Comparison of ENCODE assay signal across 8 cellular contexts in the genomic region with DNA sequence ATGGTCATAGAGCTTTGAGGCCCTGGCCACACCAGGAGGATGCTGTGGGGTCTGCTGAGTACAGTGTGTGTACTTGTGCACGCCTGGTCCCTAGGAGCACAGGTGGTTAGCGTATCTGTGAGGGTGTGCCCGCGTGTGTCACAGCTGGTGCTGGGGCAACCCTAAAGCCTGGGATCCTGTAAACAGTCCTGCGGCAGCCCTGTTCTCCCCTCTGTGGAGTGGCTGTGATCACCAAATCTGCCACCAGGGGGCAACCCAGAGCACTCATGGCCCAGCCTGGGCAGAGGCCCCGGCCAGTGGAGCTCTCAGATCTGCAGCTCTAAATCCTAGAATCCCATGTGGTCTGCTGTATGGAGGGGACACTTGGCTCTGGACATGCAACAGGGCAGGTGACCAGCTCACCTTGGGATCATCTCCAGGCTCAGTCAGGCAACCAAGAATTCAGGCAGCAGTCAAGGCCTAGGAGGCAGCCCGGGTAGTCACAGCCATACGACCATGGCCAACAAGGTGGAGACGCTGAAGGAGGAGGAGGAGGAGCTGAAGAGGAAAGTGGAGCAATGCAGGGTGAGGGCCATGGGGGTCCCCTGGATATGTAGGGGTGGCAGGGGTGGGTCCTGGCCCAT. TPM values are rescaled to one million over a fixed set of nuclear protein-coding genes. Genes with fewer than 3 reads are reported as not detected.
DNase-seq lines count a peak whose midpoint lies in the region; ATAC-seq and TF ChIP-seq lines count a peak whose summit lies in the region.

No MANE protein-coding gene starts in this region.

- peaks cover 0 to 73% (median 6%) of the 10 kb centered on the region in 3 donors for H3K36me3 Mint-ChIP-seq in naive thymus-derived CD8-positive, alpha-beta T cell
- peaks cover 42 to 46% of the 10 kb centered on the region in 2 donors for H3K36me3 Mint-ChIP-seq in stimulated activated naive B cell treated with anti-CD40 and anti-IgM and Interleukin-4, amounts not matched to agents 10 μg/mL and 1 μg/mL and 100 μg/mL, for 72 hours

- DNase-seq in Daoy (ENCODE audit: low read depth) = peak; percentile 74
- DNase-seq in OCI-M1 (lab: John Stamatoyannopoulos, UW) = peak; percentile 87
- peak; percentile 91 for DNase-seq in activated T-cell treated with anti-CD3 and anti-CD28 coated beads for 1 hour (ENCODE audit: low read depth)
- DNase-seq in erythroblast (lab: John Stamatoyannopoulos, UW) = peak; percentile 70 to 87
- DNase-seq in naive thymus-derived CD8-positive, alpha-beta T cell = peak; percentile 64 to 89 (median 82)
- peak; percentile 71 for DNase-seq in stimulated activated naive B cell treated with anti-CD40 and anti-IgM and Interleukin-4, amounts not matched to agents 10 μg/mL and 1 μg/mL and 100 μg/mL, for 72 hours

- H3K4me3 Mint-ChIP-seq in naive thymus-derived CD8-positive, alpha-beta T cell = peak overlapping the region; percentile 44 to 97 (median 64)
- peak overlapping the region; percentile 18 to 51 for H3K4me3 Mint-ChIP-seq in stimulated activated naive B cell treated with anti-CD40 and anti-IgM and Interleukin-4, amounts not matched to agents 10 μg/mL and 1 μg/mL and 100 μg/mL, for 72 hours

- ATAC-seq in HG03066 (IDR thresholded peaks at IDR 0.05; ENCODE audit: low read depth, unreplicated experiment) (peak; percentile 45), HG03159 (IDR thresholded peaks at IDR 0.05; ENCODE audit: unreplicated experiment) (no peak)
- peak; percentile 54 to 62 for ATAC-seq in naive thymus-derived CD8-positive, alpha-beta T cell
- ATAC-seq in stimulated activated naive B cell treated with anti-CD40 and anti-IgM and Interleukin-4, amounts not matched to agents 10 μg/mL and 1 μg/mL and 100 μg/mL, for 72 hours (replicated peaks) = peak; percentile 79 to 83

- no peaks in the 10 kb centered on the region for H3K27me3 Mint-ChIP-seq in naive thymus-derived CD8-positive, alpha-beta T cell
- H3K27me3 Mint-ChIP-seq in stimulated activated naive B cell treated with anti-CD40 and anti-IgM and Interleukin-4, amounts not matched to agents 10 μg/mL and 1 μg/mL and 100 μg/mL, for 72 hours = no peaks in the 10 kb centered on the region

- POLR2A ChIA-PET in naive thymus-derived CD8-positive, alpha-beta T cell (lab: Charles Lee) = interaction anchor here (0.6 to 66.7 kb wide), 5 partner anchors 10 to 295 kb away, joined by 4 to 2283 read pairs (median 11); partner anchors contain the start of genes GGA1, LGALS1, NOL12 and PDXP

- peak overlapping the region; percentile 80 to 92 (median 86) for H3K27ac Mint-ChIP-seq in naive thymus-derived CD8-positive, alpha-beta T cell
- peak overlapping the region; percentile 47 for H3K27ac Mint-ChIP-seq in stimulated activated naive B cell treated with anti-CD40 and anti-IgM and Interleukin-4, amounts not matched to agents 10 μg/mL and 1 μg/mL and 100 μg/mL, for 72 hours

- peaks cover 15 to 60% (median 45%) of the 10 kb centered on the region in 4 donors for H3K4me1 Mint-ChIP-seq in naive thymus-derived CD8-positive, alpha-beta T cell
- H3K4me1 Mint-ChIP-seq in stimulated activated naive B cell treated with anti-CD40 and anti-IgM and Interleukin-4, amounts not matched to agents 10 μg/mL and 1 μg/mL and 100 μg/mL, for 72 hours = peaks cover 30 to 48% of the 10 kb centered on the region in 2 donors

- H3K9me3 Mint-ChIP-seq in naive thymus-derived CD8-positive, alpha-beta T cell = no peaks in the 10 kb centered on the region
- no peaks in the 10 kb centered on the region for H3K9me3 Mint-ChIP-seq in stimulated activated naive B cell treated with anti-CD40 and anti-IgM and Interleukin-4, amounts not matched to agents 10 μg/mL and 1 μg/mL and 100 μg/mL, for 72 hours

- TF ChIP-seq POLR2A in erythroblast (IDR thresholded peaks at IDR 0.05; ENCODE audit: low read length) = no peak

RNA-seq across cellular contexts. Expression of gene SH3BP1, which starts 3.9 kb away (rescaled TPM):
- 3.4 and 5.7 TPM in 2 replicates for total RNA-seq in Daoy (2014; rRNA removed; shearing (Covaris generic))
- 10 to 100 TPM; 77.9 to 79.0 TPM for total RNA-seq in naive thymus-derived CD8-positive, alpha-beta T cell
- polyA plus RNA-seq in naive thymus-derived CD8-positive, alpha-beta T cell = 10 to 100 TPM; 16.9 to 26.5 (median 25.6) TPM

RNA-seq across cellular contexts. Expression of gene PDXP, which starts 15.2 kb away (rescaled TPM):
- 29.2 and 32.0 TPM in 2 replicates for total RNA-seq in Daoy (2014; rRNA removed; shearing (Covaris generic))
- 1 to 10 TPM; 4.3 to 5.9 TPM for total RNA-seq in naive thymus-derived CD8-positive, alpha-beta T cell
- polyA plus RNA-seq in naive thymus-derived CD8-positive, alpha-beta T cell = 1 to 10 TPM; 1.7 to 9.6 (median 5.8) TPM

RNA-seq across cellular contexts. Expression of gene LGALS1, which starts 32.1 kb away (rescaled TPM):
- 3,366 and 4,590 TPM in 2 replicates for total RNA-seq in Daoy (2014; rRNA removed; shearing (Covaris generic))
- total RNA-seq in naive thymus-derived CD8-positive, alpha-beta T cell = 10 to 100 TPM; 14.3 to 16.8 TPM
- 100 to 1,000 TPM in 1 of 3 donors, 10 to 100 TPM in 2; 19.6 to 122 (median 34.8) TPM for polyA plus RNA-seq in naive thymus-derived CD8-positive, alpha-beta T cell

RNA-seq across cellular contexts. Expression of gene GGA1, which starts 34.7 kb away (rescaled TPM):
- 23.2 and 34.7 TPM in 2 replicates for total RNA-seq in Daoy (2014; rRNA removed; shearing (Covaris generic))
- total RNA-seq in naive thymus-derived CD8-positive, alpha-beta T cell = 100 to 1,000 TPM; 103 to 110 TPM
- polyA plus RNA-seq in naive thymus-derived CD8-positive, alpha-beta T cell = 10 to 100 TPM; 20.3 to 24.5 (median 22.6) TPM

RNA-seq across cellular contexts. Expression of gene NOL12, which starts 42.8 kb away (rescaled TPM):
- 71.4 and 92.3 TPM in 2 replicates for total RNA-seq in Daoy (2014; rRNA removed; shearing (Covaris generic))
- total RNA-seq in naive thymus-derived CD8-positive, alpha-beta T cell = 10 to 100 TPM; 47.9 to 48.6 TPM
- polyA plus RNA-seq in naive thymus-derived CD8-positive, alpha-beta T cell = 10 to 100 TPM; 35.0 to 46.4 (median 43.8) TPM

Comparison
In these comparisons a context has a peak if more than half of its experiments do, and no peak if none do; other contexts are left out.
1. RNA of gene SH3BP1, which starts 3.9 kb away (total RNA-seq): 77.9 to 79.0 TPM in naive thymus-derived CD8-positive, alpha-beta T cell; 3.4 to 5.7 TPM in Daoy; every median in the first group is over 10 times any median in the second.
2. RNA of gene LGALS1, which starts 32.1 kb away (total RNA-seq): 3,366 to 4,590 TPM in Daoy; 14.3 to 16.8 TPM in naive thymus-derived CD8-positive, alpha-beta T cell; every median in the first group is over 100 times any median in the second.
3. Peak in every context shown above with its lines, with median percentiles within 50 percentile points of each other: DNase-seq.